In the genomic region with DNA sequence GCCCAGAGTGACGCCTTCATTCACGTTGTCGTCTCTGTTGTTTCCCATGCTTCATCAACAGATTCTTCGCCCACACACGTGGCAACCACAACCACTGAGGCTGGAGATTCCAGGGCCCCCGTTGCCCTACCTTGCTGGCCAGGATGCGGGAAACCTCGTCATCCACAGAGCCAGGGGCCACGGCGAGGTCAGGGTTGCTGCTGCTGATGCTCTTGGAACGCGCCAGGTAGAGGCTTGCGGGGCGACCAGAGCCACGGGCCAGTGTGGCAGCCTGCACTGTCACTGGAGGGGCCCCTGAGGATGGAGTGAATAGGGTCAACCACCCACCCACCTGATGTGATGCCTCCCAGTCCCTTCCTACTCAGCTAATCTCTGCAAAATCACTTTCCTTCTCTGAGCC, we compare ENCODE assay signal across 1 cellular context.
A peak's percentile ranks its signal among the peaks of the same experiment; 100 is the strongest.
TF ChIP-seq lines count a peak whose summit lies in the region.

No MANE protein-coding gene starts in this region.

TF ChIP-seq in HepG2, 621 proteins besides CTCF, POLR2A, EP300 and RAD21:
- TF ChIP-seq AGO2 (optimal IDR thresholded peaks at IDR 0.05; ENCODE audit: low read depth, low read length) = peak; percentile 54
- TF ChIP-seq, protein P1, sequence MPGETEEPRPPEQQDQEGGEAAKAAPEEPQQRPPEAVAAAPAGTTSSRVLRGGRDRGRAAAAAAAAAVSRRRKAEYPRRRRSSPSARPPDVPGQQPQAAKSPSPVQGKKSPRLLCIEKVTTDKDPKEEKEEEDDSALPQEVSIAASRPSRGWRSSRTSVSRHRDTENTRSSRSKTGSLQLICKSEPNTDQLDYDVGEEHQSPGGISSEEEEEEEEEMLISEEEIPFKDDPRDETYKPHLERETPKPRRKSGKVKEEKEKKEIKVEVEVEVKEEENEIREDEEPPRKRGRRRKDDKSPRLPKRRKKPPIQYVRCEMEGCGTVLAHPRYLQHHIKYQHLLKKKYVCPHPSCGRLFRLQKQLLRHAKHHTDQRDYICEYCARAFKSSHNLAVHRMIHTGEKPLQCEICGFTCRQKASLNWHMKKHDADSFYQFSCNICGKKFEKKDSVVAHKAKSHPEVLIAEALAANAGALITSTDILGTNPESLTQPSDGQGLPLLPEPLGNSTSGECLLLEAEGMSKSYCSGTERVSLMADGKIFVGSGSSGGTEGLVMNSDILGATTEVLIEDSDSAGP (CRISPR knock-in tag; IDR thresholded peaks at IDR 0.05; ENCODE audit: borderline replicate concordance) = no peak
- TF ChIP-seq ZMYM2 (CRISPR knock-in tag; IDR thresholded peaks at IDR 0.05) = no peak
TF ChIP-seq in HepG2: peak in this region for 1.
